10 cellular contexts compared by ENCODE assay signal in the genomic region with DNA sequence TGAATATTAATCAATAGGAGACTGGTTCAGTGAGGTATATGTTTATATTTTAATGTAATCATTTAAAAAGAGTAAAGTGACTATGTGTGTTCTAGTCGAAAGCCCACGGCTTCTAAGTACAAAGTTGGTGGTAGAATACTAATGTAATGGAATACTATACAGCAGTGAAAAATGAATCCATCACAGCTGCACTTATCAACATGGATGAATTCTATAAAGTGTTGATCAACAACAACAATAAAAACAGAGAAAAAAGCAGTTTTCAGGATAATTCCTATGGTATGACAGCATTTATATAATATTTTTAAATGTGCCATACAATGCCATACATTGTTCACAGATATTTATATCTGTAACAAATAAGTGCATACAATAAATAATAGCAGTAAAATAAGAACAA.
"Had no signal": no experiment of that assay in that cellular context is flagged by ENCODE, and none has a peak within 500 bp of the region (broad histone marks: within the 10 kb centered on the region; RNA-seq: fewer than 3 reads in every experiment).

No MANE protein-coding gene starts in this region.

- H3K9ac ChIP-seq: GM23248 had no signal

- H2AFZ ChIP-seq: GM23248, GM23338 had no signal

- ATAC-seq: GM23338, HCT116 had no signal

- H3K4me3 ChIP-seq: GM23248, GM23338, HAP-1 had no signal

- FAIRE-seq: H54 had no signal

- H3K9me3 ChIP-seq: HAP-1 had no signal

- H3K4me2 ChIP-seq: GM23338 had no signal

- H3K27ac ChIP-seq: GM23248 had no signal

- DNase-seq: GM23248, GOT3, H7, H9, HCEC 1CT, HFFc6 had no signal

- H3K36me3 ChIP-seq: HAP-1 had no signal

- H3K4me1 ChIP-seq: HAP-1 had no signal
